1 cellular context compared by ENCODE assay signal in genomic region chr14:58955294-58955821, GRCh38.
TF ChIP-seq lines count a peak whose summit lies in the region.

No MANE protein-coding gene starts in this region.

TF ChIP-seq in SK-N-SH treated with all-trans-retinoic acid at 6 μM for 48 hours, 23 proteins besides CTCF, POLR2A, EP300 and RAD21 (continued from another document):
- TF ChIP-seq, protein P1, sequence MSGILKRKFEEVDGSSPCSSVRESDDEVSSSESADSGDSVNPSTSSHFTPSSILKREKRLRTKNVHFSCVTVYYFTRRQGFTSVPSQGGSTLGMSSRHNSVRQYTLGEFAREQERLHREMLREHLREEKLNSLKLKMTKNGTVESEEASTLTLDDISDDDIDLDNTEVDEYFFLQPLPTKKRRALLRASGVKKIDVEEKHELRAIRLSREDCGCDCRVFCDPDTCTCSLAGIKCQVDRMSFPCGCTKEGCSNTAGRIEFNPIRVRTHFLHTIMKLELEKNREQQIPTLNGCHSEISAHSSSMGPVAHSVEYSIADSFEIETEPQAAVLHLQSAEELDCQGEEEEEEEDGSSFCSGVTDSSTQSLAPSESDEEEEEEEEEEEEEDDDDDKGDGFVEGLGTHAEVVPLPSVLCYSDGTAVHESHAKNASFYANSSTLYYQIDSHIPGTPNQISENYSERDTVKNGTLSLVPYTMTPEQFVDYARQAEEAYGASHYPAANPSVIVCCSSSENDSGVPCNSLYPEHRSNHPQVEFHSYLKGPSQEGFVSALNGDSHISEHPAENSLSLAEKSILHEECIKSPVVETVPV (CRISPR knock-in tag; IDR thresholded peaks at IDR 0.05): no peak
- TF ChIP-seq ZNF70 (CRISPR knock-in tag; IDR thresholded peaks at IDR 0.05) (no peak), TOX (CRISPR knock-in tag; IDR thresholded peaks at IDR 0.05; ENCODE audit: borderline replicate concordance) (no peak)
